8 cellular contexts compared by ENCODE assay signal in the genomic region with DNA sequence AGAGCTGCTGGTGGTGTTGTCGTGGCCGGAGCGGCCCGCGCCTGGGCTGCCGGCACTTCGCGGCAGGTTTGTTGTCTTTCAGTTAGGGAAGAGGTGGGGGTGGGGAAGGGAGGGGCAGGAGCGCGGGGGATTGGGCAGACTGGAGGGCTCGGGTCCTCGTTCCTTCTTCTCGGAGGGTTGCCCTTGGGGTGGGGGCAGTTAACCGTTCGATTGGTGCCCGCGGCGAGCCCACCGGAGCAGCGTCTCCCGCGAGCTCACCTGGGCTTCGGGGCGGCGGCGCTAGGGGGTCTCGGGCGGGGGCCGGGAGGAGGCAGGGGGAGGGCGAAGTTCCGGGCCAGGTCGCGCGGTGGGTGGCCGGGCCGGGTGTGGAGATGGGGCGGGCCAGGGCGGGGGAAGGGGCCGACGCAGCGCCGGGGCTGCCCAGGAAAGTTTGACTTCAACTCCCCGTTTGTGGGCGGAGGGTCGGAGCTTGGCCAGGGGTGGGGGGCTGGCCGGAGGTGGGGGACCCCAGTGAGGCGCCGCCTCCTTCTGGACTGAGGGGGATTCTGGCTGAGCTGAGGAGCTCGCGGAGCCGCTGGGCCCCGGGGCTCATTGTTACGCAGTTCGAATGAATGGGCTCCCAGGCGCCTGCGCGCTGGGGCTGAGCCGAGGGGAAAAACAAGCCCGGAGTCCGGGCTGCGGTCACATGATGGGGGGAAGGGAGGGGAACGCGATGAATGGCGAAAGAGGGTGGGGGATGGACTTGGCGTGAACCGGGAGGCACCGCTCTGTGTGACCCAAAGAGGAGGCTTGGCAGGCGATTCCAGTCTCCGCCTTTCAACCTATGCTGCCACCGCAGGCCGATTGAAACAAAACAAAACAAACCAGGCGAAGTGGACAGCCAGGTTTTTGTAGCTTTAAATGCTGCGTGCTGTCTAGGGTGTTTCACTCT. TPM values are rescaled to one million over a fixed set of nuclear protein-coding genes. Genes with fewer than 3 reads are reported as not detected.
DNase-seq lines count a peak whose midpoint lies in the region; ATAC-seq and TF ChIP-seq lines count a peak whose summit lies in the region.

No MANE protein-coding gene starts in this region.

- H3K9me3 ChIP-seq in PC-9 (ENCODE audit: insufficient read depth, low read depth): no peaks in the 10 kb centered on the region

- H3K4me2 ChIP-seq in PC-9: peak overlapping the region; percentile 86

- peak overlapping the region; percentile 100 for H3K27ac Mint-ChIP-seq in activated T-cell treated with anti-CD3 and anti-CD28 coated beads, Interleukin-2, amount 50 U/mL, for 24 hours

- H3K27me3 ChIP-seq in PC-9 (ENCODE audit: insufficient read depth, low read depth): no peaks in the 10 kb centered on the region

- H3K79me2 ChIP-seq in PC-9 (ENCODE audit: low read depth): peaks cover 44% of the 10 kb centered on the region

- peaks cover 4% of the 10 kb centered on the region; the same call in 1 of the 2 replicates for H3K36me3 ChIP-seq in PC-9 (ENCODE audit: low read depth)

- H3K4me1 Mint-ChIP-seq in activated T-cell treated with anti-CD3 and anti-CD28 coated beads, Interleukin-2, amount 50 U/mL, for 24 hours (ENCODE audit: low read depth): peaks cover 43% of the 10 kb centered on the region

- TF ChIP-seq POLR2A in erythroblast (IDR thresholded peaks at IDR 0.05; ENCODE audit: low read length): peak; percentile 73

- H3K27me3 Mint-ChIP-seq in activated T-cell treated with anti-CD3 and anti-CD28 coated beads, Interleukin-2, amount 50 U/mL, for 24 hours: no peaks in the 10 kb centered on the region

- no peak overlapping the region for H2AFZ ChIP-seq in PC-9

- peaks cover 15% of the 10 kb centered on the region for H3K36me3 Mint-ChIP-seq in activated T-cell treated with anti-CD3 and anti-CD28 coated beads, Interleukin-2, amount 50 U/mL, for 24 hours (ENCODE audit: low read depth)

- peak overlapping the region; percentile 72 for H3K4me3 ChIP-seq in PC-9

- no peaks in the 10 kb centered on the region for H3K9me3 Mint-ChIP-seq in activated T-cell treated with anti-CD3 and anti-CD28 coated beads, Interleukin-2, amount 50 U/mL, for 24 hours

- POLR2A ChIA-PET in PC-9 (lab: Charles Lee; ENCODE audit: unreplicated experiment): interaction anchor here (0.5 to 1.0 kb wide), 13 partner anchors 7 to 1359 kb away, joined by 3 to 12 read pairs (median 3); a partner anchor contains a TSS

- peak; percentile 20 for ATAC-seq in GM21528 (IDR thresholded peaks at IDR 0.05; ENCODE audit: low FRiP score, unreplicated experiment)

- CTCF ChIA-PET in PC-9 (lab: Charles Lee): interaction anchor here (0.7 to 1.5 kb wide), 6 partner anchors 17 to 627 kb away, joined by 4 to 16 read pairs (median 7); no protein-coding TSS in a partner anchor

- no TSS peak for BruUV-seq in PC-9 (replicated peaks; lab: Mats Ljungman, UMichigan)

- intact Hi-C loops in PC-9 (cut with micrococcal nuclease; ENCODE audit: unreplicated experiment): loop anchor here (2.0 to 5.0 kb wide), 5 partner anchors 222 to 1105 kb away; a partner anchor contains a TSS

- peak overlapping the region; percentile 85 for H3K27ac ChIP-seq in PC-9

- H3K4me1 ChIP-seq in PC-9 (replicated peaks; ENCODE audit: insufficient read depth): peaks cover 19% of the 10 kb centered on the region

- peak overlapping the region; percentile 93 for H3K4me3 Mint-ChIP-seq in activated T-cell treated with anti-CD3 and anti-CD28 coated beads, Interleukin-2, amount 50 U/mL, for 24 hours

- 0 out of 2 replicates have a peak, but pooled peaks cover 4% of the 10 kb centered on the region for H3K9me2 ChIP-seq in PC-9 (ENCODE audit: insufficient read depth)

- DNase-seq in COLO829 (ENCODE audit: low spot score) (peak; percentile 94), KG1 (lab: John Stamatoyannopoulos, UW) (peak; percentile 19), PC-9 (peak; percentile 91 to 98), erythroblast (lab: John Stamatoyannopoulos, UW) (peak; percentile 97 to 98), mucosa of gallbladder (ENCODE audit: low spot score) (peak; percentile 98)
- peak; percentile 90 for DNase-seq in activated T-cell treated with anti-CD3 and anti-CD28 coated beads, Interleukin-2, amount 50 U/mL, for 24 hours
- peak; percentile 54 to 70 for DNase-seq in stimulated activated CD8-positive, alpha-beta memory T cell treated with anti-CD3 and anti-CD28 coated beads, Interleukin-4, amount 100 ng/mL, for 1 hour (ENCODE audit: low read depth in 2 of 2, low spot score in 1 of 2)

- peaks cover 42% of the 10 kb centered on the region for H4K20me1 ChIP-seq in PC-9 (ENCODE audit: insufficient read depth)

- no peak; the same call in 1 of the 2 replicates for TF ChIP-seq CTCF in PC-9 (conservative IDR thresholded peaks at IDR 0.05)

- peaks cover 21% of the 10 kb centered on the region; the same call in 1 of the 2 replicates for H3F3A ChIP-seq in PC-9 (ENCODE audit: insufficient read depth, low read depth)

RNA-seq across cellular contexts. Expression of a gene that starts 0.6 kb away (rescaled TPM):
- total RNA-seq in PC-9 (2021) (60.0 and 62.1 TPM in 2 replicates), mucosa of gallbladder (67.5 TPM)

Comparison
In these comparisons a context has a peak if more than half of its experiments do, and no peak if none do; other contexts are left out.
1. Peak in every context shown above with its lines: DNase-seq, ATAC-seq, H3K4me3 ChIP-seq and H3K27ac ChIP-seq.
2. DNase-seq: peak in every context shown above with its lines; median percentile 98 in mucosa of gallbladder; 98 in erythroblast; 94 in PC-9; 94 in COLO829; 90 in activated T-cell treated with anti-CD3 and anti-CD28 coated beads, Interleukin-2, amount 50 U/mL, for 24 hours; 62 in stimulated activated CD8-positive, alpha-beta memory T cell treated with anti-CD3 and anti-CD28 coated beads, Interleukin-4, amount 100 ng/mL, for 1 hour; 19 in KG1.